29 cellular contexts compared by ENCODE assay signal in genomic region chr5:134539732-134540131, GRCh38. TPM values are rescaled to one million over a fixed set of nuclear protein-coding genes. Genes with fewer than 3 reads are reported as not detected.
DNase-seq lines count a peak whose midpoint lies in the region; ATAC-seq and TF ChIP-seq lines count a peak whose summit lies in the region.
"Had no signal": no experiment of that assay in that cellular context is flagged by ENCODE, and none has a peak within 500 bp of the region (broad histone marks: within the 10 kb centered on the region; RNA-seq: fewer than 3 reads in every experiment).

No MANE protein-coding gene starts in this region.

- H3K4me1 ChIP-seq in HEK293 (ENCODE audit: control insufficient read depth, insufficient read depth, low read length) (no peaks in the 10 kb centered on the region), gastrocnemius medialis (peaks cover 5 to 14% of the 10 kb centered on the region in 2 donors)
- H3K4me1 ChIP-seq in CD8-positive, alpha-beta T cell (ENCODE audit: insufficient read depth, low read length) = peaks cover 47% of the 10 kb centered on the region
- H3K4me1 ChIP-seq: Caco-2, prostate gland had no signal

- H3K27ac ChIP-seq in HEK293 (ENCODE audit: extremely low read depth, low read depth, low read length) (no peak overlapping the region), gastrocnemius medialis (no peak overlapping the region)
- no peak overlapping the region for H3K27ac ChIP-seq in CD8-positive, alpha-beta T cell (ENCODE audit: low read depth, low read length)
- H3K27ac ChIP-seq: 22Rv1, adrenal gland, brain microvascular endothelial cell, HL-60, prostate gland had no signal

- H3K4me3 ChIP-seq in HEK293 (ENCODE audit: low read depth, low read length) (no peak overlapping the region), gastrocnemius medialis (no peak overlapping the region)
- H3K4me3 ChIP-seq in CD8-positive, alpha-beta T cell (ENCODE audit: low read depth, low read length) = no peak overlapping the region
- H3K4me3 ChIP-seq: adrenal gland, esophagus squamous epithelium, lung, prostate gland had no signal

- peak overlapping the region; percentile 59 for H3K27ac Mint-ChIP-seq in activated CD4-positive, alpha-beta memory T cell treated with anti-CD3 and anti-CD28 coated beads for 36 hours
- no peak overlapping the region for H3K27ac Mint-ChIP-seq in activated CD4-positive, alpha-beta memory T cell treated with anti-CD3 and anti-CD28 coated beads, Interleukin-2, amount 10 ng/mL, durations not matched to agents 7 days and 5 days
- peak overlapping the region; percentile 96 for H3K27ac Mint-ChIP-seq in activated B cell treated with CpG ODN at 0.5 μM for 24 hours
- H3K27ac Mint-ChIP-seq in CD8-positive, alpha-beta T cell = no peak overlapping the region

- H3K36me3 ChIP-seq in HEK293 (ENCODE audit: control insufficient read depth in 2 of 2, insufficient read depth in 1 of 2, low read length in 2 of 2) = no peaks in the 10 kb centered on the region
- H3K36me3 ChIP-seq in gastrocnemius medialis = peaks cover 0 to 43% of the 10 kb centered on the region in 2 donors
- H3K36me3 ChIP-seq in CD8-positive, alpha-beta T cell (ENCODE audit: insufficient read depth, low read length) = peaks cover 53% of the 10 kb centered on the region

- H3K4me1 Mint-ChIP-seq in activated CD4-positive, alpha-beta memory T cell treated with anti-CD3 and anti-CD28 coated beads for 36 hours (ENCODE audit: low read depth) = peaks cover 72% of the 10 kb centered on the region
- H3K4me1 Mint-ChIP-seq in activated CD4-positive, alpha-beta memory T cell treated with anti-CD3 and anti-CD28 coated beads, Interleukin-2, amount 10 ng/mL, durations not matched to agents 7 days and 5 days = peaks cover 46% of the 10 kb centered on the region
- peaks cover 88% of the 10 kb centered on the region for H3K4me1 Mint-ChIP-seq in activated B cell treated with CpG ODN at 0.5 μM for 24 hours
- H3K4me1 Mint-ChIP-seq in CD8-positive, alpha-beta T cell (ENCODE audit: low read depth) = peaks cover 54% of the 10 kb centered on the region

- POLR2A ChIA-PET in activated CD4-positive, alpha-beta memory T cell treated with anti-CD3 and anti-CD28 coated beads for 36 hours (lab: Charles Lee) = no interaction called here
- POLR2A ChIA-PET in activated CD4-positive, alpha-beta memory T cell treated with anti-CD3 and anti-CD28 coated beads, Interleukin-2, amount 10 ng/mL, durations not matched to agents 7 days and 5 days (lab: Charles Lee) = interaction anchor here (1.0 to 1.7 kb wide), 2 partner anchors 16 to 168 kb away, joined by 4 read pairs; partner anchors contain the start of gene UBE2B
- POLR2A ChIA-PET in HEK293 (lab: Yijun Ruan, JAX) = no interaction called here
- POLR2A ChIA-PET in activated B cell treated with CpG ODN at 0.5 μM for 24 hours (lab: Charles Lee) = interaction anchor here (1.1 to 22.4 kb wide), 5 partner anchors 10 to 314 kb away, joined by 3 to 763 read pairs (median 3); partner anchors contain the start of genes JADE2 and PPP2CA
- POLR2A ChIA-PET in CD8-positive, alpha-beta T cell (lab: Charles Lee) = interaction anchor here (0.6 to 0.7 kb wide), 2 partner anchors 15 to 20 kb away, joined by 3 to 8 read pairs; no protein-coding TSS in a partner anchor

- no peak for ATAC-seq in activated B cell treated with CpG ODN at 0.5 μM for 24 hours (ENCODE audit: low read depth)
- ATAC-seq in gastrocnemius medialis = no peak
- ATAC-seq in CD8-positive, alpha-beta T cell = no peak
- ATAC-seq: effector memory CD8-positive, alpha-beta T cell; Right ventricle myocardium inferior had no signal

- no peak overlapping the region for H3K4me3 Mint-ChIP-seq in activated CD4-positive, alpha-beta memory T cell treated with anti-CD3 and anti-CD28 coated beads for 36 hours
- no peak overlapping the region for H3K4me3 Mint-ChIP-seq in activated CD4-positive, alpha-beta memory T cell treated with anti-CD3 and anti-CD28 coated beads, Interleukin-2, amount 10 ng/mL, durations not matched to agents 7 days and 5 days
- H3K4me3 Mint-ChIP-seq in activated B cell treated with CpG ODN at 0.5 μM for 24 hours = no peak overlapping the region
- H3K4me3 Mint-ChIP-seq in CD8-positive, alpha-beta T cell = no peak overlapping the region
- H3K4me3 Mint-ChIP-seq: effector memory CD8-positive, alpha-beta T cell had no signal

- no peaks in the 10 kb centered on the region for H3K27me3 ChIP-seq in gastrocnemius medialis
- H3K27me3 ChIP-seq in CD8-positive, alpha-beta T cell (ENCODE audit: insufficient read depth, low read length) = no peaks in the 10 kb centered on the region
- H3K27me3 ChIP-seq: adrenal gland, brain microvascular endothelial cell, esophagus squamous epithelium had no signal

- intact Hi-C loops in activated CD4-positive, alpha-beta memory T cell treated with anti-CD3 and anti-CD28 coated beads for 36 hours (cut with micrococcal nuclease) = loop anchor here (2.0 to 5.0 kb wide), 2 partner anchors 15 to 167 kb away; partner anchors contain the start of gene UBE2B
- intact Hi-C loops in activated B cell treated with CpG ODN at 0.5 μM for 24 hours (cut with micrococcal nuclease) (loop anchor here (2.0 to 10.0 kb wide), 8 partner anchors 13 to 1142 kb away; partner anchors contain the start of genes C5orf24, PPP2CA and UBE2B), gastrocnemius medialis (cut with DNase I; ENCODE audit: low total_unique reads) (no loop called here)
- intact Hi-C loops in CD8-positive, alpha-beta T cell (cut with DNase I, micrococcal nuclease) = no loop called here

- H3K36me3 Mint-ChIP-seq in activated CD4-positive, alpha-beta memory T cell treated with anti-CD3 and anti-CD28 coated beads for 36 hours = peaks cover 28% of the 10 kb centered on the region
- peaks cover 42% of the 10 kb centered on the region for H3K36me3 Mint-ChIP-seq in activated CD4-positive, alpha-beta memory T cell treated with anti-CD3 and anti-CD28 coated beads, Interleukin-2, amount 10 ng/mL, durations not matched to agents 7 days and 5 days (ENCODE audit: low read depth)
- H3K36me3 Mint-ChIP-seq in activated B cell treated with CpG ODN at 0.5 μM for 24 hours (ENCODE audit: low read depth) = peaks cover 64% of the 10 kb centered on the region
- H3K36me3 Mint-ChIP-seq in CD8-positive, alpha-beta T cell = peaks cover 79% of the 10 kb centered on the region

- no peak for TF ChIP-seq POLR2A in gastrocnemius medialis (IDR thresholded peaks at IDR 0.05)

- no peak for TF ChIP-seq CTCF in HEK293 (tag by site-specific recombination; IDR thresholded peaks at IDR 0.05)
- TF ChIP-seq CTCF in activated B cell treated with CpG ODN at 0.5 μM for 24 hours (IDR thresholded peaks at IDR 0.05) = no peak
- no peak for TF ChIP-seq CTCF in gastrocnemius medialis (IDR thresholded peaks at IDR 0.05 in 4 of 5, conservative IDR thresholded peaks at IDR 0.05 in 1 of 5)
- no peak for TF ChIP-seq CTCF in CD8-positive, alpha-beta T cell (IDR thresholded peaks at IDR 0.05)

- CTCF ChIA-PET in activated CD4-positive, alpha-beta memory T cell treated with anti-CD3 and anti-CD28 coated beads for 36 hours (lab: Charles Lee) = interaction anchor here (1.2 to 2.9 kb wide), 2 partner anchors 12 to 47 kb away, joined by 4 to 10 read pairs; no protein-coding TSS in a partner anchor
- CTCF ChIA-PET in activated CD4-positive, alpha-beta memory T cell treated with anti-CD3 and anti-CD28 coated beads, Interleukin-2, amount 10 ng/mL, durations not matched to agents 7 days and 5 days (lab: Charles Lee) = no interaction called here
- CTCF ChIA-PET in HEK293 (lab: Yijun Ruan, JAX) (no interaction called here), activated B cell treated with CpG ODN at 0.5 μM for 24 hours (lab: Charles Lee) (interaction anchor here (1.4 to 6.4 kb wide), 3 partner anchors 12 to 128 kb away, joined by 3 to 59 read pairs (median 18); partner anchors contain the start of gene CDKN2AIPNL)
- CTCF ChIA-PET in CD8-positive, alpha-beta T cell (lab: Charles Lee) = interaction anchor here (0.8 to 1.0 kb wide), 3 partner anchors 12 to 127 kb away, joined by 3 read pairs; no protein-coding TSS in a partner anchor

- H3K9me3 Mint-ChIP-seq in activated CD4-positive, alpha-beta memory T cell treated with anti-CD3 and anti-CD28 coated beads for 36 hours = no peaks in the 10 kb centered on the region
- no peaks in the 10 kb centered on the region for H3K9me3 Mint-ChIP-seq in activated CD4-positive, alpha-beta memory T cell treated with anti-CD3 and anti-CD28 coated beads, Interleukin-2, amount 10 ng/mL, durations not matched to agents 7 days and 5 days
- H3K9me3 Mint-ChIP-seq in activated B cell treated with CpG ODN at 0.5 μM for 24 hours = no peaks in the 10 kb centered on the region
- H3K9me3 Mint-ChIP-seq in CD8-positive, alpha-beta T cell = no peaks in the 10 kb centered on the region
- H3K9me3 Mint-ChIP-seq: effector memory CD8-positive, alpha-beta T cell had no signal

- in situ Hi-C loops in gastrocnemius medialis (cut with MboI; ENCODE audit: low sequenced_read_pairs in 4 of 4) = no loop called here

- H3K27me3 Mint-ChIP-seq in activated CD4-positive, alpha-beta memory T cell treated with anti-CD3 and anti-CD28 coated beads for 36 hours = no peaks in the 10 kb centered on the region
- H3K27me3 Mint-ChIP-seq in activated CD4-positive, alpha-beta memory T cell treated with anti-CD3 and anti-CD28 coated beads, Interleukin-2, amount 10 ng/mL, durations not matched to agents 7 days and 5 days = no peaks in the 10 kb centered on the region
- no peaks in the 10 kb centered on the region for H3K27me3 Mint-ChIP-seq in activated B cell treated with CpG ODN at 0.5 μM for 24 hours
- H3K27me3 Mint-ChIP-seq in CD8-positive, alpha-beta T cell (ENCODE audit: low read depth) = no peaks in the 10 kb centered on the region
- H3K27me3 Mint-ChIP-seq: effector memory CD8-positive, alpha-beta T cell had no signal

- no peak for DNase-seq in activated CD4-positive, alpha-beta memory T cell treated with anti-CD3 and anti-CD28 coated beads for 36 hours
- no peak for DNase-seq in activated CD4-positive, alpha-beta memory T cell treated with anti-CD3 and anti-CD28 coated beads, Interleukin-2, amount 10 ng/mL, durations not matched to agents 7 days and 5 days
- no peak for DNase-seq in activated B cell treated with CpG ODN at 0.5 μM for 24 hours
- peak; percentile 92 for DNase-seq in iPS-NIHi7 (ENCODE audit: extremely low spot score)
- DNase-seq in gastrocnemius medialis = no peak
- DNase-seq in CD8-positive, alpha-beta T cell = no peak
- no peak for DNase-seq in NCI-H774 (lab: John Stamatoyannopoulos, UW)
- DNase-seq: activated gamma-delta T cell; adrenal gland; brain microvascular endothelial cell; Caco-2; DMS79 treated with DMSO at 0.1 percent for 48 hours; effector memory CD8-positive, alpha-beta T cell; esophagus squamous epithelium; hippocampal formation; kidney glomerular epithelial cell; NCI-H1105 treated with DMSO at 0.1 percent for 48 hours; NCI-H2081; NCI-H226; NCI-H748 treated with DMSO at 0.1 percent for 48 hours; stimulated activated CD8-positive, alpha-beta memory T cell treated with anti-CD3 and anti-CD28 coated beads, Interleukin-4, amount 100 ng/mL, for 48 hours; substantia nigra; T-helper 9 cell had no signal

- no peaks in the 10 kb centered on the region for H3K9me3 ChIP-seq in HEK293 (ENCODE audit: control insufficient read depth, insufficient read depth, low read depth, low read length)
- H3K9me3 ChIP-seq in gastrocnemius medialis = no peaks in the 10 kb centered on the region
- no peaks in the 10 kb centered on the region for H3K9me3 ChIP-seq in CD8-positive, alpha-beta T cell (ENCODE audit: low read length)
- H3K9me3 ChIP-seq: adrenal gland, Caco-2, esophagus squamous epithelium, prostate gland had no signal

RNA-seq across cellular contexts. Expression of gene JADE2, which starts 14.3 kb away (rescaled TPM):
- 10 to 100 TPM; 79.4 to 81.6 TPM for total RNA-seq in activated CD4-positive, alpha-beta memory T cell treated with anti-CD3 and anti-CD28 coated beads for 36 hours
- total RNA-seq in activated CD4-positive, alpha-beta memory T cell treated with anti-CD3 and anti-CD28 coated beads, Interleukin-2, amount 10 ng/mL, durations not matched to agents 7 days and 5 days = 10 to 100 TPM; 72.7 to 73.5 TPM
- 218 and 225 TPM in 2 replicates for total RNA-seq in activated B cell treated with CpG ODN at 0.5 μM for 24 hours
- total RNA-seq in gastrocnemius medialis = 10 to 100 TPM; 17.3 to 44.5 (median 19.8) TPM
- total RNA-seq in CD8-positive, alpha-beta T cell = 100 to 1,000 TPM; 126 to 133 TPM

Comparison
In these comparisons a context has a peak if more than half of its experiments do, and no peak if none do; other contexts are left out.
1. H3K27ac Mint-ChIP-seq: peak in activated CD4-positive, alpha-beta memory T cell treated with anti-CD3 and anti-CD28 coated beads for 36 hours (single experiment) and activated B cell treated with CpG ODN at 0.5 μM for 24 hours (single experiment); none in activated CD4-positive, alpha-beta memory T cell treated with anti-CD3 and anti-CD28 coated beads, Interleukin-2, amount 10 ng/mL, durations not matched to agents 7 days and 5 days (single experiment) and CD8-positive, alpha-beta T cell (single experiment).
2. CTCF ChIA-PET loops: an anchor here in activated CD4-positive, alpha-beta memory T cell treated with anti-CD3 and anti-CD28 coated beads for 36 hours (1.2 to 2.9 kb wide), activated B cell treated with CpG ODN at 0.5 μM for 24 hours (1.4 to 6.4 kb wide) and CD8-positive, alpha-beta T cell (0.8 to 1.0 kb wide); none called in activated CD4-positive, alpha-beta memory T cell treated with anti-CD3 and anti-CD28 coated beads, Interleukin-2, amount 10 ng/mL, durations not matched to agents 7 days and 5 days and HEK293.
3. POLR2A ChIA-PET loops: an anchor here in activated CD4-positive, alpha-beta memory T cell treated with anti-CD3 and anti-CD28 coated beads, Interleukin-2, amount 10 ng/mL, durations not matched to agents 7 days and 5 days (1.0 to 1.7 kb wide), activated B cell treated with CpG ODN at 0.5 μM for 24 hours (1.1 to 22.4 kb wide) and CD8-positive, alpha-beta T cell (0.6 to 0.7 kb wide); none called in activated CD4-positive, alpha-beta memory T cell treated with anti-CD3 and anti-CD28 coated beads for 36 hours and HEK293.
4. intact Hi-C loops: an anchor here in activated CD4-positive, alpha-beta memory T cell treated with anti-CD3 and anti-CD28 coated beads for 36 hours (2.0 to 5.0 kb wide) and activated B cell treated with CpG ODN at 0.5 μM for 24 hours (2.0 to 10.0 kb wide); none called in gastrocnemius medialis and CD8-positive, alpha-beta T cell.